Comparison of ENCODE assay signal across 13 cellular contexts in genomic region chr4:140239311-140239710, GRCh38.
A peak's percentile ranks its signal among the peaks of the same experiment; 100 is the strongest.
DNase-seq lines count a peak whose midpoint lies in the region; ATAC-seq and TF ChIP-seq lines count a peak whose summit lies in the region.
"Had no signal": no experiment of that assay in that cellular context is flagged by ENCODE, and none has a peak within 500 bp of the region (broad histone marks: within the 10 kb centered on the region; RNA-seq: fewer than 3 reads in every experiment).

No MANE protein-coding gene starts in this region.

- peak overlapping the region; percentile 81 for H3K27ac ChIP-seq in vagina

- no peak for ATAC-seq in GM19455 (IDR thresholded peaks at IDR 0.05; ENCODE audit: unreplicated experiment)
- ATAC-seq: activated CD8-positive, alpha-beta T cell treated with anti-CD3 and anti-CD28 coated beads, Interleukin-2, amount 10 ng/mL, durations not matched to agents 7 days and 5 days had no signal

- TF ChIP-seq POLR2A in vagina (IDR thresholded peaks at IDR 0.05) = no peak

- H3K27me3 ChIP-seq in vagina = no peaks in the 10 kb centered on the region
- H3K27me3 ChIP-seq: ascending aorta, tibial artery had no signal

- no peak overlapping the region for H3K4me3 Mint-ChIP-seq in activated naive CD4-positive, alpha-beta T cell treated with anti-CD3 and anti-CD28 coated beads, Interleukin-2, amount 10 ng/mL, durations not matched to agents 7 days and 5 days
- H3K4me3 Mint-ChIP-seq: activated CD8-positive, alpha-beta T cell treated with anti-CD3 and anti-CD28 coated beads, Interleukin-2, amount 10 ng/mL, durations not matched to agents 7 days and 5 days; IgD-negative memory B cell had no signal

- peaks cover 37% of the 10 kb centered on the region for H3K4me1 Mint-ChIP-seq in activated naive CD4-positive, alpha-beta T cell treated with anti-CD3 and anti-CD28 coated beads, Interleukin-2, amount 10 ng/mL, durations not matched to agents 7 days and 5 days

- H3K36me3 ChIP-seq in vagina = no peaks in the 10 kb centered on the region
- H3K36me3 ChIP-seq: ascending aorta, tibial artery had no signal

- TF ChIP-seq CTCF in fibroblast of mammary gland (conservative IDR thresholded peaks at IDR 0.05; ENCODE audit: control insufficient read depth, insufficient read depth, low read depth, low read length) (no peak), vagina (IDR thresholded peaks at IDR 0.05) (no peak), GM20000 (IDR thresholded peaks at IDR 0.05; ENCODE audit: extremely low read depth, missing control alignments) (no peak)

- no peak overlapping the region for H3K4me3 ChIP-seq in fibroblast of mammary gland (ENCODE audit: control insufficient read depth, low read depth, low read length)
- no peak overlapping the region for H3K4me3 ChIP-seq in vagina

- peaks cover 23% of the 10 kb centered on the region for H3K27me3 Mint-ChIP-seq in activated naive CD4-positive, alpha-beta T cell treated with anti-CD3 and anti-CD28 coated beads, Interleukin-2, amount 10 ng/mL, durations not matched to agents 7 days and 5 days

- H3K9me3 Mint-ChIP-seq in activated naive CD4-positive, alpha-beta T cell treated with anti-CD3 and anti-CD28 coated beads, Interleukin-2, amount 10 ng/mL, durations not matched to agents 7 days and 5 days = no peaks in the 10 kb centered on the region
- H3K9me3 Mint-ChIP-seq: IgD-negative memory B cell had no signal

- H3K9me3 ChIP-seq in vagina = no peaks in the 10 kb centered on the region
- H3K9me3 ChIP-seq: ascending aorta, tibial artery had no signal

- H3K27ac Mint-ChIP-seq in activated naive CD4-positive, alpha-beta T cell treated with anti-CD3 and anti-CD28 coated beads, Interleukin-2, amount 10 ng/mL, durations not matched to agents 7 days and 5 days = peak overlapping the region; percentile 43
- H3K27ac Mint-ChIP-seq: activated CD8-positive, alpha-beta T cell treated with anti-CD3 and anti-CD28 coated beads, Interleukin-2, amount 10 ng/mL, durations not matched to agents 7 days and 5 days; IgD-negative memory B cell had no signal

- CTCF ChIA-PET in activated naive CD4-positive, alpha-beta T cell treated with anti-CD3 and anti-CD28 coated beads, Interleukin-2, amount 10 ng/mL, durations not matched to agents 7 days and 5 days (lab: Charles Lee) = interaction anchor here (3.0 kb wide), 1 partner anchor 13 kb away, joined by 14 read pairs; no protein-coding TSS in a partner anchor

- no peaks in the 10 kb centered on the region for H3K36me3 Mint-ChIP-seq in activated naive CD4-positive, alpha-beta T cell treated with anti-CD3 and anti-CD28 coated beads, Interleukin-2, amount 10 ng/mL, durations not matched to agents 7 days and 5 days

- intact Hi-C loops in vagina (cut with DNase I) = no loop called here

- DNase-seq in activated naive CD4-positive, alpha-beta T cell treated with anti-CD3 and anti-CD28 coated beads, Interleukin-2, amount 10 ng/mL, durations not matched to agents 7 days and 5 days = no peak
- no peak for DNase-seq in activated naive CD4-positive, alpha-beta T cell (lab: John Stamatoyannopoulos, UW)
- peak; percentile 17 for DNase-seq in NCI-H2171 (lab: John Stamatoyannopoulos, UW)
- peak; percentile 68 for DNase-seq in fibroblast of mammary gland (ENCODE audit: low read depth)
- DNase-seq in vagina (ENCODE audit: extremely low spot score in 2 of 2) = no peak
- no peak for DNase-seq in HUDEP-2 (lab: John Stamatoyannopoulos, UW; ENCODE audit: unreplicated experiment in 76 of 76)
- DNase-seq in GM20000 (ENCODE audit: low spot score) = no peak
- DNase-seq: activated CD8-positive, alpha-beta T cell treated with anti-CD3 and anti-CD28 coated beads, Interleukin-2, amount 10 ng/mL, durations not matched to agents 7 days and 5 days; posterior cingulate gyrus; tibial artery had no signal

- peaks cover 46% of the 10 kb centered on the region for H3K4me1 ChIP-seq in vagina

Comparison
In these comparisons a context has a peak if more than half of its experiments do, and no peak if none do; other contexts are left out.
1. DNase-seq: peak in NCI-H2171 (single experiment) and fibroblast of mammary gland (single experiment); none in activated naive CD4-positive, alpha-beta T cell treated with anti-CD3 and anti-CD28 coated beads, Interleukin-2, amount 10 ng/mL, durations not matched to agents 7 days and 5 days (single experiment), activated naive CD4-positive, alpha-beta T cell (0 of 4), vagina (0 of 2), HUDEP-2 (0 of 76) and GM20000 (single experiment).